In genomic region chr2:216327447-216327846, GRCh38 we compare ENCODE assay signal across 18 cellular contexts. TPM values are rescaled to one million over a fixed set of nuclear protein-coding genes. Genes with fewer than 3 reads are reported as not detected.
DNase-seq lines count a peak whose midpoint lies in the region; ATAC-seq and TF ChIP-seq lines count a peak whose summit lies in the region.
"Had no signal": no experiment of that assay in that cellular context is flagged by ENCODE, and none has a peak within 500 bp of the region (broad histone marks: within the 10 kb centered on the region; RNA-seq: fewer than 3 reads in every experiment).

No MANE protein-coding gene starts in this region.

- H3K79me2 ChIP-seq in PC-9 (ENCODE audit: low read depth) = no peaks in the 10 kb centered on the region

- H3K27ac ChIP-seq in PC-9 = no peak overlapping the region
- H3K27ac ChIP-seq: SJCRH30 had no signal

- H4K20me1 ChIP-seq in PC-9 (ENCODE audit: insufficient read depth) = no peaks in the 10 kb centered on the region

- TF ChIP-seq CTCF in BE2C (IDR thresholded peaks at IDR 0.05; ENCODE audit: low read depth, low read length) = 0 out of 2 replicates have a peak, but pooled peaks have one; percentile 2
- TF ChIP-seq CTCF in PC-9 (conservative IDR thresholded peaks at IDR 0.05) = no peak

- CTCF ChIA-PET in PC-9 (lab: Charles Lee) = interaction anchor here (0.5 kb wide), 1 partner anchor 916 kb away, joined by 5 read pairs; no protein-coding TSS in a partner anchor
- CTCF ChIA-PET in activated naive CD4-positive, alpha-beta T cell treated with anti-CD3 and anti-CD28 coated beads for 36 hours (lab: Charles Lee) = interaction anchor here (0.6 to 2.7 kb wide), 4 partner anchors 45 to 185 kb away, joined by 3 to 13 read pairs (median 3); no protein-coding TSS in a partner anchor

- H3F3A ChIP-seq in PC-9 (ENCODE audit: insufficient read depth, low read depth) = peaks cover 6% of the 10 kb centered on the region; the same call in 1 of the 2 replicates

- POLR2A ChIA-PET in PC-9 (lab: Charles Lee; ENCODE audit: unreplicated experiment) = interaction anchor here (0.7 kb wide), 1 partner anchor 116 kb away, joined by 9 read pairs; no protein-coding TSS in a partner anchor

- H3K36me3 ChIP-seq in BE2C = no peaks in the 10 kb centered on the region
- H3K36me3 ChIP-seq in PC-9 (ENCODE audit: low read depth) = no peaks in the 10 kb centered on the region
- H3K36me3 ChIP-seq: SJCRH30 had no signal

- no peak overlapping the region for H3K4me3 ChIP-seq in BE2C (ENCODE audit: low read depth, low read length)
- no peak overlapping the region for H3K4me3 ChIP-seq in PC-9
- H3K4me3 ChIP-seq: SJCRH30 had no signal

- H3K9me3 ChIP-seq in BE2C (no peaks in the 10 kb centered on the region), PC-9 (ENCODE audit: insufficient read depth, low read depth) (no peaks in the 10 kb centered on the region)
- H3K9me3 ChIP-seq: SJCRH30 had no signal

- H3K9me3 Mint-ChIP-seq in activated naive CD8-positive, alpha-beta T cell treated with anti-CD3 and anti-CD28 coated beads, Interleukin-2, amount 50 U/mL, for 24 hours = no peaks in the 10 kb centered on the region
- H3K9me3 Mint-ChIP-seq in activated naive CD4-positive, alpha-beta T cell treated with anti-CD3 and anti-CD28 coated beads for 36 hours = no peaks in the 10 kb centered on the region
- H3K9me3 Mint-ChIP-seq: CD8-positive, alpha-beta memory T cell had no signal

- no peak overlapping the region for H3K4me3 Mint-ChIP-seq in activated naive CD8-positive, alpha-beta T cell treated with anti-CD3 and anti-CD28 coated beads, Interleukin-2, amount 50 U/mL, for 24 hours
- no peak overlapping the region for H3K4me3 Mint-ChIP-seq in activated naive CD4-positive, alpha-beta T cell treated with anti-CD3 and anti-CD28 coated beads for 36 hours
- H3K4me3 Mint-ChIP-seq: CD8-positive, alpha-beta memory T cell had no signal

- H3K9me2 ChIP-seq in PC-9 (ENCODE audit: insufficient read depth) = no peaks in the 10 kb centered on the region

- no peak overlapping the region for H3K27ac Mint-ChIP-seq in activated naive CD8-positive, alpha-beta T cell treated with anti-CD3 and anti-CD28 coated beads, Interleukin-2, amount 50 U/mL, for 24 hours
- no peak overlapping the region for H3K27ac Mint-ChIP-seq in activated naive CD4-positive, alpha-beta T cell treated with anti-CD3 and anti-CD28 coated beads for 36 hours
- H3K27ac Mint-ChIP-seq: CD8-positive, alpha-beta memory T cell had no signal

- H3K4me2 ChIP-seq in PC-9 = 0 out of 2 replicates have a peak overlapping the region, but pooled peaks have one; percentile 19

- no peaks in the 10 kb centered on the region for H3K27me3 ChIP-seq in BE2C
- H3K27me3 ChIP-seq in PC-9 (ENCODE audit: insufficient read depth, low read depth) = no peaks in the 10 kb centered on the region
- H3K27me3 ChIP-seq: SJCRH30 had no signal

- intact Hi-C loops in PC-9 (cut with micrococcal nuclease; ENCODE audit: unreplicated experiment) (no loop called here), posterior vena cava (cut with DNase I) (loop anchor here in 1 of 2 donors (10.0 kb wide), 1 partner anchor 1037 kb away; no protein-coding TSS in a partner anchor)
- intact Hi-C loops in activated naive CD4-positive, alpha-beta T cell treated with anti-CD3 and anti-CD28 coated beads for 36 hours (cut with micrococcal nuclease) = loop anchor here (5.0 kb wide), 1 partner anchor 75 kb away; no protein-coding TSS in a partner anchor

- no peaks in the 10 kb centered on the region for H3K36me3 Mint-ChIP-seq in activated naive CD8-positive, alpha-beta T cell treated with anti-CD3 and anti-CD28 coated beads, Interleukin-2, amount 50 U/mL, for 24 hours (ENCODE audit: low read depth)
- no peaks in the 10 kb centered on the region for H3K36me3 Mint-ChIP-seq in activated naive CD4-positive, alpha-beta T cell treated with anti-CD3 and anti-CD28 coated beads for 36 hours (ENCODE audit: low read depth)
- H3K36me3 Mint-ChIP-seq: CD8-positive, alpha-beta memory T cell had no signal

- DNase-seq in BE2C = no peak
- peak; percentile 17 for DNase-seq in DMS53 (lab: John Stamatoyannopoulos, UW)
- peak; percentile 16 for DNase-seq in NCI-H2029 (lab: John Stamatoyannopoulos, UW)
- no peak for DNase-seq in PC-9
- DNase-seq in activated naive CD8-positive, alpha-beta T cell treated with anti-CD3 and anti-CD28 coated beads, Interleukin-2, amount 50 U/mL, for 24 hours = no peak
- DNase-seq in D341Med (ENCODE audit: low spot score) = no peak
- no peak for DNase-seq in posterior vena cava (ENCODE audit: low spot score)
- DNase-seq in activated naive CD4-positive, alpha-beta T cell treated with anti-CD3 and anti-CD28 coated beads for 36 hours = no peak
- DNase-seq: CD8-positive, alpha-beta memory T cell; HCEC 1CT; IMR-90; Kasumi-1; NCI-H1694 treated with DMSO at 0.1 percent for 48 hours; RPMI8226; SJCRH30; T1000 had no signal

- no peak overlapping the region for H2AFZ ChIP-seq in PC-9

- H3K4me1 ChIP-seq in BE2C (no peaks in the 10 kb centered on the region), PC-9 (replicated peaks; ENCODE audit: insufficient read depth) (peaks cover 10% of the 10 kb centered on the region)
- H3K4me1 ChIP-seq: SJCRH30 had no signal

- BruUV-seq in PC-9 (replicated peaks; lab: Mats Ljungman, UMichigan) = no TSS peak

- H3K4me1 Mint-ChIP-seq in activated naive CD8-positive, alpha-beta T cell treated with anti-CD3 and anti-CD28 coated beads, Interleukin-2, amount 50 U/mL, for 24 hours = no peaks in the 10 kb centered on the region
- no peaks in the 10 kb centered on the region for H3K4me1 Mint-ChIP-seq in activated naive CD4-positive, alpha-beta T cell treated with anti-CD3 and anti-CD28 coated beads for 36 hours (ENCODE audit: low read depth)

- H3K27me3 Mint-ChIP-seq in activated naive CD8-positive, alpha-beta T cell treated with anti-CD3 and anti-CD28 coated beads, Interleukin-2, amount 50 U/mL, for 24 hours = no peaks in the 10 kb centered on the region
- no peaks in the 10 kb centered on the region for H3K27me3 Mint-ChIP-seq in activated naive CD4-positive, alpha-beta T cell treated with anti-CD3 and anti-CD28 coated beads for 36 hours (ENCODE audit: low read depth)
- H3K27me3 Mint-ChIP-seq: CD8-positive, alpha-beta memory T cell had no signal

- no peak for ATAC-seq in activated naive CD8-positive, alpha-beta T cell treated with anti-CD3 and anti-CD28 coated beads, Interleukin-2, amount 50 U/mL, for 24 hours

RNA-seq across cellular contexts. Expression of gene MARCHF4, which starts 44.8 kb away (rescaled TPM):
- 20.7 TPM for polyA plus RNA-seq in BE2C (2012; ENCODE audit: insufficient read depth, insufficient read length, low read depth)
- total RNA-seq in PC-9 (2021) (7.7 and 14.5 TPM in 2 replicates), posterior vena cava (not detected)
- not detected for total RNA-seq in activated naive CD4-positive, alpha-beta T cell treated with anti-CD3 and anti-CD28 coated beads for 36 hours
- total RNA-seq: CD8-positive, alpha-beta memory T cell; HT-29; OCI-LY7; SJCRH30 had no signal
- polyA plus RNA-seq: CD8-positive, alpha-beta memory T cell had no signal

Comparison
In these comparisons a context has a peak if more than half of its experiments do, and no peak if none do; other contexts are left out.
1. DNase-seq: peak in DMS53 (single experiment) and NCI-H2029 (single experiment); none in BE2C (single experiment), PC-9 (0 of 2), activated naive CD8-positive, alpha-beta T cell treated with anti-CD3 and anti-CD28 coated beads, Interleukin-2, amount 50 U/mL, for 24 hours (single experiment), D341Med (single experiment), posterior vena cava (single experiment) and activated naive CD4-positive, alpha-beta T cell treated with anti-CD3 and anti-CD28 coated beads for 36 hours (single experiment).